In the genomic region with DNA sequence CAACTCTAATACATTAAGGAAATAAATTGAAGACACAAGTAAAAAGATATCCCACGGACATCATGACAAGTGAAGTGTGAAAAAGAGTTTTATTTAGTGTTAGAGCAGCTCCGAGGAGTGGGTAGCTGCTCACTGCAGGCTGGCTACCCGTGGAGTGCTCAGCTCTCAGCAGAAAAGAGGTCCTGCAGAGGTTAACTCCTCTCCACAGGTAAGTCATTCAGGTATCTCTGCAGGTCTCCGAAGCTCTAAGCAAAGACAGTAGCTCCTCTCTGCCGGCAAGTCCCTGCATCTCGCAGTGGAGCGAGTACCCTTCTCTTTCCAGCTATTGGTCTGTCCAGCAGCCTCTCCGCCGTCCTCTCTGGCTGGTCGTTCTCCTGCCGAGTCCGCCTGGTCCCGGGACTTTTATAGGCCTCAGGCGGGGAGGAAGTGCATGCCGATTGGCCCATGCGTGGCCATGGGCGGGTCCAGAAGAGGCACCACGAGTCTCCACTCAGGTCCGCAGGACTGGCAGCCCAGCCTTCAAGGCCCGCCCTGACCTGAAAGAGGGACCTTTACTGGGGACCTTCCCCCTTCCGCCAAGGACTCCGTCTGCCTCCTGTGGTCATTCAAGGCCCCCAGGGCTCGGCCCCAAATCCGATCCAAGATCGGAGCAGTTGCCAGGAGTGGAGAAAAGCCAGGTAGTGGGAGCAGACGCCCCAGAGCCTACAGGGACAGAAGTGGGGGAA, we compare ENCODE assay signal across 16 cellular contexts. TPM values are rescaled to one million over a fixed set of nuclear protein-coding genes. Genes with fewer than 3 reads are reported as not detected.
DNase-seq lines count a peak whose midpoint lies in the region; ATAC-seq and TF ChIP-seq lines count a peak whose summit lies in the region.
"Had no signal": no experiment of that assay in that cellular context is flagged by ENCODE, and none has a peak within 500 bp of the region (broad histone marks: within the 10 kb centered on the region; RNA-seq: fewer than 3 reads in every experiment).

No MANE protein-coding gene starts in this region.

- TF ChIP-seq CTCF in WTC11 (IDR thresholded peaks at IDR 0.05) (no peak), gastrocnemius medialis (IDR thresholded peaks at IDR 0.05 in 4 of 5, conservative IDR thresholded peaks at IDR 0.05 in 1 of 5) (no peak), MM.1S (IDR thresholded peaks at IDR 0.05; ENCODE audit: low read length) (no peak), esophagus squamous epithelium (IDR thresholded peaks at IDR 0.05) (no peak)

- no peak overlapping the region for H2AFZ ChIP-seq in MM.1S (ENCODE audit: low read length)

- peaks cover 45% of the 10 kb centered on the region for H3K27me3 Mint-ChIP-seq in WTC11 (ENCODE audit: low read depth)

- no peak for TF ChIP-seq POLR2A in gastrocnemius medialis (IDR thresholded peaks at IDR 0.05)
- no peak for TF ChIP-seq POLR2A in esophagus squamous epithelium (IDR thresholded peaks at IDR 0.05)

- H3K27ac ChIP-seq in gastrocnemius medialis: no peak overlapping the region
- H3K27ac ChIP-seq in MM.1S (ENCODE audit: low read length): no peak overlapping the region
- no peak overlapping the region for H3K27ac ChIP-seq in esophagus squamous epithelium
- H3K27ac ChIP-seq: ovary, skin epidermis had no signal

- H3K9ac ChIP-seq in MM.1S (ENCODE audit: low read length): no peak overlapping the region

- H4K20me1 ChIP-seq in MM.1S (ENCODE audit: insufficient read depth, low read length): no peaks in the 10 kb centered on the region

- no peaks in the 10 kb centered on the region for H3K9me2 ChIP-seq in MM.1S (replicated peaks; ENCODE audit: insufficient read depth, low read length)

- peaks cover 31% of the 10 kb centered on the region for H3K9me3 Mint-ChIP-seq in WTC11
- H3K9me3 Mint-ChIP-seq: activated naive CD4-positive, alpha-beta T cell treated with anti-CD3 and anti-CD28 coated beads, Interleukin-2, amount 10 ng/mL, durations not matched to agents 7 days and 5 days; stimulated activated naive CD8-positive, alpha-beta T cell treated with anti-CD3 and anti-CD28 coated beads, Interleukin-15, Interleukin-2, amounts not matched to agents 100 ng/mL and 50 ng/mL, for 24 hours had no signal

- peaks cover 11% of the 10 kb centered on the region for H3K4me1 Mint-ChIP-seq in WTC11
- H3K4me1 Mint-ChIP-seq: activated naive CD4-positive, alpha-beta T cell treated with anti-CD3 and anti-CD28 coated beads, Interleukin-2, amount 10 ng/mL, durations not matched to agents 7 days and 5 days; brain had no signal

- CTCF ChIA-PET in WTC11 (lab: Charles Lee): interaction anchor here (1.6 kb wide), 1 partner anchor 18 kb away, joined by 12 read pairs; no protein-coding TSS in a partner anchor

- intact Hi-C loops in gastrocnemius medialis (cut with DNase I; ENCODE audit: low total_unique reads) (no loop called here), esophagus squamous epithelium (cut with DNase I) (no loop called here)

- POLR2A ChIA-PET in WTC11 (lab: Charles Lee): interaction anchor here (0.8 kb wide), 2 partner anchors 15 to 207 kb away, joined by 3 to 4 read pairs; no protein-coding TSS in a partner anchor

- H3K27me3 ChIP-seq in H7 (ENCODE audit: control insufficient read depth, insufficient read depth, low read length) (peaks cover 7% of the 10 kb centered on the region), gastrocnemius medialis (peaks cover 0 to 20% (median 17%) of the 10 kb centered on the region in 3 donors), MM.1S (replicated peaks; ENCODE audit: insufficient read depth, low read length) (peaks cover 25% of the 10 kb centered on the region), esophagus squamous epithelium (peaks cover 0 to 82% (median 0%) of the 10 kb centered on the region in 4 donors)
- H3K27me3 ChIP-seq: ovary had no signal

- H3K79me2 ChIP-seq in MM.1S (ENCODE audit: low read length): no peaks in the 10 kb centered on the region

- H3K4me2 ChIP-seq in MM.1S (ENCODE audit: low read depth, low read length): no peak overlapping the region

- DNase-seq in DMS114 treated with DMSO at 0.1 percent for 48 hours (lab: John Stamatoyannopoulos, UW; ENCODE audit: unreplicated experiment) (peak; percentile 68), H7 (peak; percentile 85), WTC11 (ENCODE audit: low spot score) (peak; percentile 77), kidney tubule cell (ENCODE audit: low spot score) (peak; percentile 20), gastrocnemius medialis (no peak), MM.1S (no peak), esophagus squamous epithelium (lab: John Stamatoyannopoulos, UW) (no peak)
- DNase-seq: activated CD8-positive, alpha-beta memory T cell treated with anti-CD3 and anti-CD28 coated beads, Interleukin-2, amount 50 U/mL, for 4 hours; activated naive CD4-positive, alpha-beta T cell treated with anti-CD3 and anti-CD28 coated beads, Interleukin-2, amount 10 ng/mL, durations not matched to agents 7 days and 5 days; islet precursor cell; MV-4-11; ovary had no signal

- in situ Hi-C loops in gastrocnemius medialis (cut with MboI; ENCODE audit: low sequenced_read_pairs in 4 of 4): no loop called here

- H3F3A ChIP-seq in MM.1S (ENCODE audit: insufficient read depth, low read length): no peaks in the 10 kb centered on the region

- H3K27ac Mint-ChIP-seq in WTC11: no peak overlapping the region
- H3K27ac Mint-ChIP-seq: activated naive CD4-positive, alpha-beta T cell treated with anti-CD3 and anti-CD28 coated beads, Interleukin-2, amount 10 ng/mL, durations not matched to agents 7 days and 5 days; brain; stimulated activated naive CD8-positive, alpha-beta T cell treated with anti-CD3 and anti-CD28 coated beads, Interleukin-15, Interleukin-2, amounts not matched to agents 100 ng/mL and 50 ng/mL, for 24 hours had no signal

- no peaks in the 10 kb centered on the region for H3K9me3 ChIP-seq in gastrocnemius medialis
- no peaks in the 10 kb centered on the region for H3K9me3 ChIP-seq in MM.1S (replicated peaks; ENCODE audit: insufficient read depth, low read length)
- H3K9me3 ChIP-seq in esophagus squamous epithelium: peaks cover 0 to 2% (median 0%) of the 10 kb centered on the region in 3 donors

- H3K36me3 Mint-ChIP-seq in WTC11: peaks cover 5% of the 10 kb centered on the region; the same call in 1 of the 2 replicates
- H3K36me3 Mint-ChIP-seq: activated naive CD4-positive, alpha-beta T cell treated with anti-CD3 and anti-CD28 coated beads, Interleukin-2, amount 10 ng/mL, durations not matched to agents 7 days and 5 days; brain had no signal

- peak overlapping the region; percentile 61 for H3K4me3 Mint-ChIP-seq in WTC11
- H3K4me3 Mint-ChIP-seq: activated naive CD4-positive, alpha-beta T cell treated with anti-CD3 and anti-CD28 coated beads, Interleukin-2, amount 10 ng/mL, durations not matched to agents 7 days and 5 days; stimulated activated naive CD8-positive, alpha-beta T cell treated with anti-CD3 and anti-CD28 coated beads, Interleukin-15, Interleukin-2, amounts not matched to agents 100 ng/mL and 50 ng/mL, for 24 hours had no signal

- ATAC-seq in WTC11 (peak; percentile 97), gastrocnemius medialis (no peak), HG02678 (IDR thresholded peaks at IDR 0.05; ENCODE audit: unreplicated experiment) (no peak)

- WGBS in esophagus squamous epithelium, 2 donors: 33 to 61% methylated on average over 6 of the region's 26 CpGs

- H3K4me1 ChIP-seq in gastrocnemius medialis: no peaks in the 10 kb centered on the region
- no peaks in the 10 kb centered on the region for H3K4me1 ChIP-seq in MM.1S (ENCODE audit: low read length)
- no peaks in the 10 kb centered on the region for H3K4me1 ChIP-seq in esophagus squamous epithelium

- H3K36me3 ChIP-seq in H7 (replicated peaks; ENCODE audit: control insufficient read depth, insufficient read depth, low read length): no peaks in the 10 kb centered on the region
- no peaks in the 10 kb centered on the region for H3K36me3 ChIP-seq in gastrocnemius medialis
- no peaks in the 10 kb centered on the region for H3K36me3 ChIP-seq in MM.1S (replicated peaks; ENCODE audit: insufficient read depth, low read length)
- H3K36me3 ChIP-seq in esophagus squamous epithelium: no peaks in the 10 kb centered on the region
- H3K36me3 ChIP-seq: ovary had no signal

- H3K4me3 ChIP-seq in H7 (ENCODE audit: insufficient read depth, low read depth, low read length) (peak overlapping the region; percentile 25; the same call in 1 of the 2 replicates), gastrocnemius medialis (no peak overlapping the region), MM.1S (ENCODE audit: low read length) (no peak overlapping the region), esophagus squamous epithelium (no peak overlapping the region)
- H3K4me3 ChIP-seq: ovary, skin epidermis had no signal

TF ChIP-seq in WTC11, 78 proteins besides CTCF, POLR2A, EP300 and RAD21 (continues in another document):
- no peak for TF ChIP-seq ZNF532 (CRISPR knock-in tag; IDR thresholded peaks at IDR 0.05; ENCODE audit: borderline replicate concordance)

RNA-seq across cellular contexts. Expression of gene BTNL9, which starts 29.9 kb away (rescaled TPM):
- total RNA-seq in H7 (2014; rRNA removed; shearing (Covaris generic)): 0.31 and 1.1 TPM in 2 replicates
- total RNA-seq in WTC11 (2021) (1.6 to 3.4 TPM (median 1.8 TPM) in 3 replicates), gastrocnemius medialis (10 to 100 TPM; 14.5 to 28.6 (median 20.1) TPM), esophagus squamous epithelium (10 to 100 TPM in 1 of 4 donors, 1 to 10 TPM in 2, under 1 TPM in 1; 0.75 to 27.7 (median 4.1) TPM)

Comparison
In these comparisons a context has a peak if more than half of its experiments do, and no peak if none do; other contexts are left out.
1. DNase-seq: peak in DMS114 treated with DMSO at 0.1 percent for 48 hours (single experiment), H7 (single experiment), WTC11 (single experiment) and kidney tubule cell (single experiment); none in gastrocnemius medialis (0 of 2), MM.1S (single experiment) and esophagus squamous epithelium (single experiment).